Comparison of ENCODE assay signal across 1 cellular context in genomic region chr12:52032797-52033505, GRCh38.
TF ChIP-seq lines count a peak whose summit lies in the region.

No MANE protein-coding gene starts in this region.

TF ChIP-seq in GM12878, 131 proteins besides CTCF, POLR2A, EP300 and RAD21 (continued from another document and continues in another):
- no peak; the same call in 1 of the 2 replicates for TF ChIP-seq ZNF592 (IDR thresholded peaks at IDR 0.05)
- no peak for TF ChIP-seq NR2C1 (IDR thresholded peaks at IDR 0.05)
- no peak for TF ChIP-seq SMC3 (IDR thresholded peaks at IDR 0.05; ENCODE audit: borderline replicate concordance, low read length)
- no peak for TF ChIP-seq YBX1 (IDR thresholded peaks at IDR 0.05)
- no peak for TF ChIP-seq POLR2AphosphoS5 (IDR thresholded peaks at IDR 0.05; ENCODE audit: low read length)
- TF ChIP-seq NKRF (conservative IDR thresholded peaks at IDR 0.05) = 0 out of 2 replicates have a peak, but pooled peaks have one; percentile 40
- no peak for TF ChIP-seq SUZ12 (IDR thresholded peaks at IDR 0.05; ENCODE audit: unreplicated experiment)
- no peak for TF ChIP-seq RCOR1 (conservative IDR thresholded peaks at IDR 0.05; ENCODE audit: low read depth, low read length)
- TF ChIP-seq TBL1XR1 (IDR thresholded peaks at IDR 0.05; ENCODE audit: low read depth, low read length) = 0 out of 2 replicates have a peak, but pooled peaks have one; percentile 76
- TF ChIP-seq CREB1 (IDR thresholded peaks at IDR 0.05; ENCODE audit: low read depth) = peak; percentile 90
- peak; percentile 44; the same call in 1 of the 2 replicates for TF ChIP-seq GABPA (IDR thresholded peaks at IDR 0.05; ENCODE audit: low read depth)
- TF ChIP-seq ATF7 (IDR thresholded peaks at IDR 0.05; ENCODE audit: low read depth) = peak; percentile 93
- TF ChIP-seq STAT1 (conservative IDR thresholded peaks at IDR 0.05) = no peak
- peak; percentile 69; the same call in 1 of the 2 replicates for TF ChIP-seq TCF3 (IDR thresholded peaks at IDR 0.05; ENCODE audit: borderline replicate concordance, insufficient read depth, low read depth, low read length)
- no peak for TF ChIP-seq SRF (IDR thresholded peaks at IDR 0.05; ENCODE audit: low read depth in 2 of 2, low read length in 2 of 2)
- no peak for TF ChIP-seq ETV6 (conservative IDR thresholded peaks at IDR 0.05 in 1 of 2, IDR thresholded peaks at IDR 0.05 in 1 of 2; ENCODE audit: borderline replicate concordance in 1 of 2, low read depth in 1 of 2)
- TF ChIP-seq RUNX3 (IDR thresholded peaks at IDR 0.05; ENCODE audit: low read length) = peak; percentile 40; the same call in 1 of the 2 replicates
- no peak for TF ChIP-seq PRDM15 (CRISPR knock-in tag; IDR thresholded peaks at IDR 0.05)
- no peak for TF ChIP-seq HCFC1 (IDR thresholded peaks at IDR 0.05; ENCODE audit: low read length)
- no peak for TF ChIP-seq ZZZ3 (IDR thresholded peaks at IDR 0.05; ENCODE audit: control insufficient read depth, insufficient read length, low read depth)
- TF ChIP-seq YY1 (IDR thresholded peaks at IDR 0.05; ENCODE audit: low read depth, low read length) = no peak
- TF ChIP-seq ELK1 (IDR thresholded peaks at IDR 0.05; ENCODE audit: low read depth, low read length) = no peak
- TF ChIP-seq SREBF1 (IDR thresholded peaks at IDR 0.05; ENCODE audit: low read length) = no peak
- no peak for TF ChIP-seq HDGF (IDR thresholded peaks at IDR 0.05)
- TF ChIP-seq MYB (IDR thresholded peaks at IDR 0.05; ENCODE audit: borderline replicate concordance, low read depth, low read length) = no peak
- TF ChIP-seq ZNF274 (IDR thresholded peaks at IDR 0.05; ENCODE audit: insufficient read depth, insufficient read length) = no peak
- no peak for TF ChIP-seq RELA (IDR thresholded peaks at IDR 0.05; ENCODE audit: borderline replicate concordance, partially characterized antibody)
- TF ChIP-seq BACH1 (IDR thresholded peaks at IDR 0.05; ENCODE audit: borderline replicate concordance) = 0 out of 2 replicates have a peak, but pooled peaks have one; percentile 35
- no peak for TF ChIP-seq CBFB (IDR thresholded peaks at IDR 0.05; ENCODE audit: low read depth)
- no peak for TF ChIP-seq SREBF2 (IDR thresholded peaks at IDR 0.05; ENCODE audit: low read length)
- no peak for TF ChIP-seq IRF3 (IDR thresholded peaks at IDR 0.05)
- peak in 1 of 2 experiments; percentile 77; a peak in 2 of 4 replicates for TF ChIP-seq BHLHE40 (IDR thresholded peaks at IDR 0.05; ENCODE audit: borderline replicate concordance in 1 of 2, low read depth in 2 of 2, low read length in 1 of 2)
- TF ChIP-seq RBBP5 (conservative IDR thresholded peaks at IDR 0.05) = no peak
- TF ChIP-seq MLLT1 (IDR thresholded peaks at IDR 0.05) = no peak
- TF ChIP-seq SPI1 (IDR thresholded peaks at IDR 0.05; ENCODE audit: borderline replicate concordance, insufficient read depth, low read depth, low read length) = no peak
- TF ChIP-seq GATAD2B (conservative IDR thresholded peaks at IDR 0.05; ENCODE audit: low read depth) = no peak
- peak; percentile 89 for TF ChIP-seq HSF1 (IDR thresholded peaks at IDR 0.05; ENCODE audit: low read depth, low read length)
- no peak for TF ChIP-seq POLR2AphosphoS2 (IDR thresholded peaks at IDR 0.05; ENCODE audit: low read depth, low read length)
- TF ChIP-seq PAX8 (IDR thresholded peaks at IDR 0.05) = no peak
- peak; percentile 56; the same call in 1 of the 2 replicates for TF ChIP-seq CHD2 (IDR thresholded peaks at IDR 0.05; ENCODE audit: borderline replicate concordance, low read depth, low read length)
- no peak for TF ChIP-seq FOXK2 (IDR thresholded peaks at IDR 0.05)
- no peak for TF ChIP-seq ATF3 (IDR thresholded peaks at IDR 0.05; ENCODE audit: borderline replicate concordance, extremely low read depth, low read depth, low read length)
- TF ChIP-seq MAX (IDR thresholded peaks at IDR 0.05; ENCODE audit: low read depth, low read length) = no peak
- TF ChIP-seq EGR1 (IDR thresholded peaks at IDR 0.05; ENCODE audit: borderline replicate concordance in 1 of 2, low read depth in 2 of 2, low read length in 2 of 2) = peak in 1 of 2 experiments; percentile 83; a peak in 2 of 3 replicates
- no peak for TF ChIP-seq EZH2 (IDR thresholded peaks at IDR 0.05; ENCODE audit: borderline replicate concordance, control insufficient read depth, low read depth, low read length)
- no peak for TF ChIP-seq TARDBP (IDR thresholded peaks at IDR 0.05; ENCODE audit: borderline replicate concordance)
- no peak for TF ChIP-seq PKNOX1 (IDR thresholded peaks at IDR 0.05)
- no peak for TF ChIP-seq ESRRA (IDR thresholded peaks at IDR 0.05; ENCODE audit: low read length)
- no peak for TF ChIP-seq SMAD1 (IDR thresholded peaks at IDR 0.05; ENCODE audit: low read depth, partially characterized antibody)
